ENCODE assay signal across 25 cellular contexts in genomic region chr3:137854498-137855285, GRCh38.
"Had no signal": no experiment of that assay in that cellular context is flagged by ENCODE, and none has a peak within 500 bp of the region (broad histone marks: within the 10 kb centered on the region; RNA-seq: fewer than 3 reads in every experiment).

No MANE protein-coding gene starts in this region.

- H3K36me3 ChIP-seq: adrenal gland, breast epithelium, esophagus muscularis mucosa, gastroesophageal sphincter, heart left ventricle, lower lobe of right lung, right atrium auricular region, stomach, upper lobe of left lung had no signal

- H3K27ac ChIP-seq: adrenal gland, breast epithelium, esophagus muscularis mucosa, gastroesophageal sphincter, heart left ventricle, lower lobe of right lung, right atrium auricular region, stomach, upper lobe of left lung had no signal

- H3K9me3 ChIP-seq: adrenal gland, breast epithelium, esophagus muscularis mucosa, heart left ventricle, lower lobe of right lung, right atrium auricular region, stomach, upper lobe of left lung had no signal

- H3K4me3 ChIP-seq: adrenal gland, breast epithelium, esophagus muscularis mucosa, gastroesophageal sphincter, heart left ventricle, lower lobe of right lung, right atrium auricular region, stomach, upper lobe of left lung had no signal

- ATAC-seq: activated CD4-positive, CD25-positive, alpha-beta regulatory T cell treated with anti-CD3 and anti-CD28 coated beads, Interleukin-2, amount 50 U/mL, for 24 hours; activated naive CD4-positive, alpha-beta T cell treated with anti-CD3 and anti-CD28 coated beads, Interleukin-2, amount 50 U/mL, for 72 hours; gastroesophageal sphincter; heart left ventricle; lower lobe of right lung; natural killer cell treated with Interleukin-12 subunit alpha and Interleukin-12 subunit beta and Interleukin-15 and Interleukin-18, amount 100 ng/mL, for 72 hours; stimulated activated effector memory CD8-positive, alpha-beta T cell treated with anti-CD3 and anti-CD28 coated beads, Interleukin-12 subunit alpha, Interleukin-12 subunit beta, amount 100 ng/mL, for 72 hours had no signal

- H3K4me3 Mint-ChIP-seq: activated CD4-positive, alpha-beta T cell treated with anti-CD3 and anti-CD28 coated beads, Interleukin-2, amount 10 ng/mL, durations not matched to agents 7 days and 5 days; mesothelial cell of epicardium; natural killer cell treated with Interleukin-12 subunit alpha and Interleukin-12 subunit beta and Interleukin-15 and Interleukin-18, amount 100 ng/mL, for 72 hours; stimulated activated effector memory CD8-positive, alpha-beta T cell treated with anti-CD3 and anti-CD28 coated beads, Interleukin-12 subunit alpha, Interleukin-12 subunit beta, amount 100 ng/mL, for 72 hours had no signal

- H3K4me1 ChIP-seq: adrenal gland, breast epithelium, esophagus muscularis mucosa, gastroesophageal sphincter, heart left ventricle, lower lobe of right lung, right atrium auricular region, stomach, upper lobe of left lung had no signal

- H3K36me3 Mint-ChIP-seq: activated naive CD4-positive, alpha-beta T cell treated with anti-CD3 and anti-CD28 coated beads, Interleukin-2, amount 50 U/mL, for 72 hours; mesothelial cell of epicardium; natural killer cell treated with Interleukin-12 subunit alpha and Interleukin-12 subunit beta and Interleukin-15 and Interleukin-18, amount 100 ng/mL, for 72 hours; stimulated activated effector memory CD8-positive, alpha-beta T cell treated with anti-CD3 and anti-CD28 coated beads, Interleukin-12 subunit alpha, Interleukin-12 subunit beta, amount 100 ng/mL, for 72 hours had no signal

- H3K27me3 ChIP-seq: adrenal gland, esophagus muscularis mucosa, gastroesophageal sphincter, right atrium auricular region, upper lobe of left lung had no signal

- H3K27ac Mint-ChIP-seq: activated CD4-positive, alpha-beta T cell treated with anti-CD3 and anti-CD28 coated beads, Interleukin-2, amount 10 ng/mL, durations not matched to agents 7 days and 5 days; activated naive CD4-positive, alpha-beta T cell treated with anti-CD3 and anti-CD28 coated beads, Interleukin-2, amount 50 U/mL, for 72 hours; mesothelial cell of epicardium; natural killer cell treated with Interleukin-12 subunit alpha and Interleukin-12 subunit beta and Interleukin-15 and Interleukin-18, amount 100 ng/mL, for 72 hours; progenitor cell of endocrine pancreas; stimulated activated effector memory CD8-positive, alpha-beta T cell treated with anti-CD3 and anti-CD28 coated beads, Interleukin-12 subunit alpha, Interleukin-12 subunit beta, amount 100 ng/mL, for 72 hours had no signal

- H3K9me3 Mint-ChIP-seq: activated CD4-positive, alpha-beta T cell treated with anti-CD3 and anti-CD28 coated beads, Interleukin-2, amount 10 ng/mL, durations not matched to agents 7 days and 5 days; activated naive CD4-positive, alpha-beta T cell treated with anti-CD3 and anti-CD28 coated beads, Interleukin-2, amount 50 U/mL, for 72 hours; mesothelial cell of epicardium; stimulated activated effector memory CD8-positive, alpha-beta T cell treated with anti-CD3 and anti-CD28 coated beads, Interleukin-12 subunit alpha, Interleukin-12 subunit beta, amount 100 ng/mL, for 72 hours had no signal

- DNase-seq: activated CD4-positive, alpha-beta T cell treated with anti-CD3 and anti-CD28 coated beads, Interleukin-2, amount 10 ng/mL, durations not matched to agents 7 days and 5 days; activated gamma-delta T cell treated with Interleukin-2 at 50 U/mL for 16 hours; adrenal gland; cerebellar nuclear complex; cortex of kidney; effector CD4-positive, alpha-beta T cell; heart left ventricle; lower lobe of right lung; small intestine; stimulated activated CD4-positive, alpha-beta T cell treated with anti-CD3 and anti-CD28 coated beads, Interleukin-15, amount 100 ng/mL, for 24 hours; stimulated activated CD4-positive, alpha-beta T cell treated with anti-CD3 and anti-CD28 coated beads, Interleukin-4, amount 100 ng/mL, for 1 hour; stomach; T-helper 1 cell; T1000 had no signal

- H3K4me1 Mint-ChIP-seq: activated CD4-positive, alpha-beta T cell treated with anti-CD3 and anti-CD28 coated beads, Interleukin-2, amount 10 ng/mL, durations not matched to agents 7 days and 5 days; mesothelial cell of epicardium; stimulated activated effector memory CD8-positive, alpha-beta T cell treated with anti-CD3 and anti-CD28 coated beads, Interleukin-12 subunit alpha, Interleukin-12 subunit beta, amount 100 ng/mL, for 72 hours had no signal

- H3K27me3 Mint-ChIP-seq: activated CD4-positive, alpha-beta T cell treated with anti-CD3 and anti-CD28 coated beads, Interleukin-2, amount 10 ng/mL, durations not matched to agents 7 days and 5 days; natural killer cell treated with Interleukin-12 subunit alpha and Interleukin-12 subunit beta and Interleukin-15 and Interleukin-18, amount 100 ng/mL, for 72 hours had no signal
